Comparison of ENCODE assay signal across 8 cellular contexts in the genomic region with DNA sequence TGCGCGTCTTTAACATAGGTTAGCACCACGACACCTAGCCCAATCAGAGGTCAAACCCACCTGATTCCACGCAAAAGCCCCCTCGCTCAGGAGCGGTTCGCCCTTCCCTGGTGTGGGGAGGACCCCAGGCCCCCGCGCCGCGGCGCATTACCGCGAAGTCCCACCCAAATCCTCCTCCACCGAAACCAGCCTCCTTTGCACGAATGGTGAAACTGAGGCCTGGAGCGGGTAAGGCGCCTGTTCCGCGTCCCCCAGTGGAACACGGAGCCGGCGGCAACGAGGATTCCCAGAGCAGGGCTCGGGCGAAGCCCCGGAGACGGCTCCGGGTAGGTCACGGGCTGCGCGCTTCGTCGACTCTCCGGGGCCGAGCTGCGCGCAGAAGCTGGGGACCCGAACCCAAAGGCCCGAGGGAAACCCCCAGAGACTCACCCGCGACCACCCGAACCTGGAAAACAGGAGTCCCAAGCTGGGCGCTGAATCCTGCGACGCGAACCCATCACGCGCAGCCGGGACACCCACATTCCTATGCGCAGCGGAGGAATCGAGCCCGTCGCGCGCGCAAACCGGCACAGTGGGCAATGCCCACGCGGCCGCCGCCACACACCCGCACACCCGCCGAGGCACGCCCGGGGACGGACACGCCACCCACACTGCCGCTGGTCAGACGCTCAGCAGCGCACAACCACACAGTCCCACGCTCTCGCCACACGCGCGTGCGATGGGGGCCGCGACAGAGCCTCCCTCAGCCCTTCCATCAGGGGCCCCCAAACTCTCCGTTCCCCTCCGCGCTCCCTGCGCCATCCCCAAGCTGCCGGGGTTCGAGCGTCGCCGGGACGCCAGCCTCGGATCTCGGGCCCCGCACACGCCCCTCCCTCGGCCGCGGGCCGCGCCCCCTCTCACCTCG. TPM values are rescaled to one million over a fixed set of nuclear protein-coding genes. Genes with fewer than 3 reads are reported as not detected.
DNase-seq lines count a peak whose midpoint lies in the region; ATAC-seq and TF ChIP-seq lines count a peak whose summit lies in the region.

No MANE protein-coding gene starts in this region.

- DNase-seq in AG10803 (ENCODE audit: low read depth) = no peak
- DNase-seq in SK-N-MC (ENCODE audit: low read depth, low spot score) = no peak
- no peak for DNase-seq in fibroblast of the aortic adventitia (ENCODE audit: low read depth)
- DNase-seq in KBM-7 = no peak
- no peak for DNase-seq in AG08396 (ENCODE audit: low spot score)
- DNase-seq in stimulated activated CD4-positive, alpha-beta T cell treated with anti-CD3 and anti-CD28 coated beads, Interleukin-2, amount 100 ng/mL, for 48 hours = no peak

- ATAC-seq in GM21423 (IDR thresholded peaks at IDR 0.05; ENCODE audit: unreplicated experiment) = peak; percentile 9

- H3K9ac ChIP-seq in SK-N-MC (ENCODE audit: insufficient read length) (no peak overlapping the region), parathyroid adenoma (no peak overlapping the region)

- no peaks in the 10 kb centered on the region for H3K79me2 ChIP-seq in parathyroid adenoma

- H2AFZ ChIP-seq in parathyroid adenoma = peak overlapping the region; percentile 72

- no peak overlapping the region for H3K27ac ChIP-seq in SK-N-MC
- no peak overlapping the region for H3K27ac ChIP-seq in parathyroid adenoma

- H3K4me2 ChIP-seq in parathyroid adenoma (ENCODE audit: low read length) = peak overlapping the region; percentile 83

- no peaks in the 10 kb centered on the region for H3K27me3 ChIP-seq in parathyroid adenoma (ENCODE audit: control insufficient read depth, insufficient read depth, low read length)

- no peaks in the 10 kb centered on the region for H3K9me3 ChIP-seq in SK-N-MC (ENCODE audit: low read depth, low read length)
- no peaks in the 10 kb centered on the region for H3K9me3 ChIP-seq in parathyroid adenoma (ENCODE audit: control insufficient read depth, low read length)

- H3K4me1 ChIP-seq in parathyroid adenoma = no peaks in the 10 kb centered on the region

- in situ Hi-C loops in KBM-7 (cut with MboI; ENCODE audit: low pct_unique_long_range_greater_than_20kb, low sequenced_read_pairs) = no loop called here

- no peak for TF ChIP-seq CTCF in AG10803 (conservative IDR thresholded peaks at IDR 0.05; ENCODE audit: low read length)
- no peak for TF ChIP-seq CTCF in fibroblast of the aortic adventitia (IDR thresholded peaks at IDR 0.05; ENCODE audit: insufficient read depth, low read length)
- TF ChIP-seq CTCF in parathyroid adenoma (IDR thresholded peaks at IDR 0.05) = no peak

- H3K36me3 ChIP-seq in SK-N-MC (ENCODE audit: insufficient read depth, low read length) (no peaks in the 10 kb centered on the region), parathyroid adenoma (ENCODE audit: control insufficient read depth, insufficient read depth, low read length) (no peaks in the 10 kb centered on the region)

- H3K4me3 ChIP-seq in AG10803 (ENCODE audit: low read length) = peak overlapping the region; percentile 74
- H3K4me3 ChIP-seq in SK-N-MC = peak overlapping the region; percentile 81
- peak overlapping the region; percentile 83 for H3K4me3 ChIP-seq in fibroblast of the aortic adventitia (ENCODE audit: low read depth, low read length)
- H3K4me3 ChIP-seq in parathyroid adenoma (ENCODE audit: low read depth, low read length) = peak overlapping the region; percentile 45

RNA-seq across cellular contexts. Expression of a gene that starts 0.5 kb away (rescaled TPM):
- total RNA-seq in fibroblast of the aortic adventitia (ENCODE audit: low replicate concordance) = 1.6 TPM in 1 of 2 replicates, not detected in the other
